25 cellular contexts compared by ENCODE assay signal in genomic region chr2:74275228-74275627, GRCh38.
DNase-seq lines count a peak whose midpoint lies in the region; ATAC-seq and TF ChIP-seq lines count a peak whose summit lies in the region.
"Had no signal": no experiment of that assay in that cellular context is flagged by ENCODE, and none has a peak within 500 bp of the region (broad histone marks: within the 10 kb centered on the region; RNA-seq: fewer than 3 reads in every experiment).

No MANE protein-coding gene starts in this region.

- peaks cover 5% of the 10 kb centered on the region for H3K36me3 Mint-ChIP-seq in stimulated activated memory B cell treated with anti-CD40 and anti-IgM and Interleukin-4, amounts not matched to agents 10 μg/mL and 1 μg/mL and 100 μg/mL, for 72 hours
- no peaks in the 10 kb centered on the region for H3K36me3 Mint-ChIP-seq in osteocyte (ENCODE audit: unreplicated experiment)
- no peaks in the 10 kb centered on the region for H3K36me3 Mint-ChIP-seq in activated T-helper 2 cell treated with anti-CD3 and anti-CD28 coated beads, Interferon-gamma antibody, Interleukin-2, Interleukin-4, amounts not matched to agents 10 μg/mL and 5 μg/mL and 100 μg/mL, durations not matched to agents 14 hours and 24 hours and 36 hours (ENCODE audit: low read depth)
- H3K36me3 Mint-ChIP-seq: CD14-positive monocyte had no signal

- DNase-seq in osteocyte (ENCODE audit: extremely low spot score, unreplicated experiment), result no peak
- no peak for DNase-seq in NCI-H524 (lab: John Stamatoyannopoulos, UW)
- DNase-seq in NCI-H748 (lab: John Stamatoyannopoulos, UW; ENCODE audit: unreplicated experiment), result no peak
- DNase-seq in activated T-helper 2 cell treated with anti-CD3 and anti-CD28 coated beads, Interferon-gamma antibody, Interleukin-2, Interleukin-4, amounts not matched to agents 10 μg/mL and 5 μg/mL and 100 μg/mL, durations not matched to agents 14 hours and 24 hours and 36 hours (ENCODE audit: low spot score), result no peak
- DNase-seq: 8988T; ACHN; BE2C; C1 segment of cervical spinal cord; CD4-positive, alpha-beta memory T cell; CD4-positive, CD25-positive, alpha-beta regulatory T cell; CD8-positive, alpha-beta memory T cell; COR-L47; DMS 273 treated with DMSO at 0.1 percent for 48 hours; DMS153; DMS53; DMS79; DND-41; EL; GDM1 had no signal

- H3K27ac ChIP-seq in BLaER1 (no peak overlapping the region), HEK293 (ENCODE audit: extremely low read depth, low read depth, low read length) (no peak overlapping the region)
- H3K27ac ChIP-seq in BLaER1 treated with 17β-estradiol and CSF1 and Interleukin-3, amounts not matched to agents 10 nM and 100 nM, result no peak overlapping the region

- TF ChIP-seq CTCF in HEK293 (tag by site-specific recombination; IDR thresholded peaks at IDR 0.05), result no peak
- no peak for TF ChIP-seq CTCF in osteocyte (IDR thresholded peaks at IDR 0.05)

- ATAC-seq in stimulated activated memory B cell treated with anti-CD40 and anti-IgM and Interleukin-4, amounts not matched to agents 10 μg/mL and 1 μg/mL and 100 μg/mL, for 72 hours, result no peak
- ATAC-seq: GM12878 had no signal

- H3K9me3 ChIP-seq in BLaER1, result no peaks in the 10 kb centered on the region
- no peaks in the 10 kb centered on the region for H3K9me3 ChIP-seq in BLaER1 treated with 17β-estradiol and CSF1 and Interleukin-3, amounts not matched to agents 10 nM and 100 nM (replicated peaks in 1 of 11)
- H3K9me3 ChIP-seq in HEK293 (ENCODE audit: control insufficient read depth, insufficient read depth, low read depth, low read length), result no peaks in the 10 kb centered on the region
- H3K9me3 ChIP-seq: BE2C had no signal

- H3K4me1 ChIP-seq in BLaER1 (peaks cover 10% of the 10 kb centered on the region), HEK293 (ENCODE audit: control insufficient read depth, insufficient read depth, low read length) (no peaks in the 10 kb centered on the region)
- peaks cover 0 to 12% (median 10%) of the 10 kb centered on the region in 10 experiments; a peak in 16 of 20 replicates for H3K4me1 ChIP-seq in BLaER1 treated with 17β-estradiol and CSF1 and Interleukin-3, amounts not matched to agents 10 nM and 100 nM

- peaks cover 13% of the 10 kb centered on the region for H3K4me1 Mint-ChIP-seq in stimulated activated memory B cell treated with anti-CD40 and anti-IgM and Interleukin-4, amounts not matched to agents 10 μg/mL and 1 μg/mL and 100 μg/mL, for 72 hours
- H3K4me1 Mint-ChIP-seq in osteocyte (ENCODE audit: unreplicated experiment), result no peaks in the 10 kb centered on the region
- H3K4me1 Mint-ChIP-seq in activated T-helper 2 cell treated with anti-CD3 and anti-CD28 coated beads, Interferon-gamma antibody, Interleukin-2, Interleukin-4, amounts not matched to agents 10 μg/mL and 5 μg/mL and 100 μg/mL, durations not matched to agents 14 hours and 24 hours and 36 hours (ENCODE audit: low read depth), result peaks cover 2% of the 10 kb centered on the region
- H3K4me1 Mint-ChIP-seq: CD14-positive monocyte; CD4-positive, CD25-positive, alpha-beta regulatory T cell; CD8-positive, alpha-beta memory T cell had no signal

- no peaks in the 10 kb centered on the region for H4K20me1 ChIP-seq in BLaER1
- no peaks in the 10 kb centered on the region for H4K20me1 ChIP-seq in BLaER1 treated with 17β-estradiol and CSF1 and Interleukin-3, amounts not matched to agents 10 nM and 100 nM

- H3K36me3 ChIP-seq in BLaER1, result no peaks in the 10 kb centered on the region
- H3K36me3 ChIP-seq in BLaER1 treated with 17β-estradiol and CSF1 and Interleukin-3, amounts not matched to agents 10 nM and 100 nM, result no peaks in the 10 kb centered on the region
- H3K36me3 ChIP-seq in HEK293 (ENCODE audit: control insufficient read depth in 2 of 2, insufficient read depth in 1 of 2, low read length in 2 of 2), result no peaks in the 10 kb centered on the region
- H3K36me3 ChIP-seq: BE2C had no signal

- H3K27me3 ChIP-seq in BLaER1, result no peaks in the 10 kb centered on the region
- no peaks in the 10 kb centered on the region for H3K27me3 ChIP-seq in BLaER1 treated with 17β-estradiol and CSF1 and Interleukin-3, amounts not matched to agents 10 nM and 100 nM
- H3K27me3 ChIP-seq: BE2C had no signal

- H3K4me3 Mint-ChIP-seq in stimulated activated memory B cell treated with anti-CD40 and anti-IgM and Interleukin-4, amounts not matched to agents 10 μg/mL and 1 μg/mL and 100 μg/mL, for 72 hours, result no peak overlapping the region
- H3K4me3 Mint-ChIP-seq in osteocyte (ENCODE audit: unreplicated experiment), result no peak overlapping the region
- H3K4me3 Mint-ChIP-seq in activated T-helper 2 cell treated with anti-CD3 and anti-CD28 coated beads, Interferon-gamma antibody, Interleukin-2, Interleukin-4, amounts not matched to agents 10 μg/mL and 5 μg/mL and 100 μg/mL, durations not matched to agents 14 hours and 24 hours and 36 hours (ENCODE audit: low read depth), result no peak overlapping the region
- H3K4me3 Mint-ChIP-seq: CD14-positive monocyte; CD4-positive, alpha-beta memory T cell; CD4-positive, CD25-positive, alpha-beta regulatory T cell; CD8-positive, alpha-beta memory T cell had no signal

- POLR2A ChIA-PET in HEK293 (lab: Yijun Ruan, JAX), result no interaction called here

- no peaks in the 10 kb centered on the region for H3K9me3 Mint-ChIP-seq in stimulated activated memory B cell treated with anti-CD40 and anti-IgM and Interleukin-4, amounts not matched to agents 10 μg/mL and 1 μg/mL and 100 μg/mL, for 72 hours
- no peaks in the 10 kb centered on the region for H3K9me3 Mint-ChIP-seq in osteocyte (ENCODE audit: unreplicated experiment)
- H3K9me3 Mint-ChIP-seq in activated T-helper 2 cell treated with anti-CD3 and anti-CD28 coated beads, Interferon-gamma antibody, Interleukin-2, Interleukin-4, amounts not matched to agents 10 μg/mL and 5 μg/mL and 100 μg/mL, durations not matched to agents 14 hours and 24 hours and 36 hours, result no peaks in the 10 kb centered on the region
- H3K9me3 Mint-ChIP-seq: CD14-positive monocyte; CD4-positive, alpha-beta memory T cell; CD8-positive, alpha-beta memory T cell had no signal

- peak overlapping the region; percentile 29 for H3K27ac Mint-ChIP-seq in stimulated activated memory B cell treated with anti-CD40 and anti-IgM and Interleukin-4, amounts not matched to agents 10 μg/mL and 1 μg/mL and 100 μg/mL, for 72 hours
- H3K27ac Mint-ChIP-seq in osteocyte (ENCODE audit: unreplicated experiment), result no peak overlapping the region
- no peak overlapping the region for H3K27ac Mint-ChIP-seq in activated T-helper 2 cell treated with anti-CD3 and anti-CD28 coated beads, Interferon-gamma antibody, Interleukin-2, Interleukin-4, amounts not matched to agents 10 μg/mL and 5 μg/mL and 100 μg/mL, durations not matched to agents 14 hours and 24 hours and 36 hours
- H3K27ac Mint-ChIP-seq: CD14-positive monocyte; CD4-positive, CD25-positive, alpha-beta regulatory T cell had no signal

- peak overlapping the region; percentile 54 for H3K4me2 ChIP-seq in BLaER1
- peak overlapping the region in 10 of 11 experiments; percentile 10 to 68 (median 58); a peak in 17 of 22 replicates for H3K4me2 ChIP-seq in BLaER1 treated with 17β-estradiol and CSF1 and Interleukin-3, amounts not matched to agents 10 nM and 100 nM

- H3K9ac ChIP-seq in BLaER1, result no peak overlapping the region
- H3K9ac ChIP-seq in BLaER1 treated with 17β-estradiol and CSF1 and Interleukin-3, amounts not matched to agents 10 nM and 100 nM, result no peak overlapping the region

- CTCF ChIA-PET in HEK293 (lab: Yijun Ruan, JAX), result interaction anchor here (0.6 to 1.9 kb wide), 4 partner anchors 25 to 116 kb away, joined by 3 to 8 read pairs (median 6); no protein-coding TSS in a partner anchor

- intact Hi-C loops in activated T-helper 2 cell treated with anti-CD3 and anti-CD28 coated beads, Interferon-gamma antibody, Interleukin-2, Interleukin-4, amounts not matched to agents 10 μg/mL and 5 μg/mL and 100 μg/mL, durations not matched to agents 14 hours and 24 hours and 36 hours (cut with micrococcal nuclease), result no loop called here

- H3K4me3 ChIP-seq in BLaER1 (no peak overlapping the region), HEK293 (ENCODE audit: low read depth, low read length) (no peak overlapping the region)
- no peak overlapping the region for H3K4me3 ChIP-seq in BLaER1 treated with 17β-estradiol and CSF1 and Interleukin-3, amounts not matched to agents 10 nM and 100 nM
- H3K4me3 ChIP-seq: GM12878 had no signal

- no peaks in the 10 kb centered on the region for H3K27me3 Mint-ChIP-seq in stimulated activated memory B cell treated with anti-CD40 and anti-IgM and Interleukin-4, amounts not matched to agents 10 μg/mL and 1 μg/mL and 100 μg/mL, for 72 hours
- H3K27me3 Mint-ChIP-seq in osteocyte (ENCODE audit: unreplicated experiment), result peaks cover 55% of the 10 kb centered on the region
- peaks cover 29% of the 10 kb centered on the region for H3K27me3 Mint-ChIP-seq in activated T-helper 2 cell treated with anti-CD3 and anti-CD28 coated beads, Interferon-gamma antibody, Interleukin-2, Interleukin-4, amounts not matched to agents 10 μg/mL and 5 μg/mL and 100 μg/mL, durations not matched to agents 14 hours and 24 hours and 36 hours (ENCODE audit: low read depth)
- H3K27me3 Mint-ChIP-seq: CD4-positive, alpha-beta memory T cell; CD8-positive, alpha-beta memory T cell had no signal
